In the genomic region with DNA sequence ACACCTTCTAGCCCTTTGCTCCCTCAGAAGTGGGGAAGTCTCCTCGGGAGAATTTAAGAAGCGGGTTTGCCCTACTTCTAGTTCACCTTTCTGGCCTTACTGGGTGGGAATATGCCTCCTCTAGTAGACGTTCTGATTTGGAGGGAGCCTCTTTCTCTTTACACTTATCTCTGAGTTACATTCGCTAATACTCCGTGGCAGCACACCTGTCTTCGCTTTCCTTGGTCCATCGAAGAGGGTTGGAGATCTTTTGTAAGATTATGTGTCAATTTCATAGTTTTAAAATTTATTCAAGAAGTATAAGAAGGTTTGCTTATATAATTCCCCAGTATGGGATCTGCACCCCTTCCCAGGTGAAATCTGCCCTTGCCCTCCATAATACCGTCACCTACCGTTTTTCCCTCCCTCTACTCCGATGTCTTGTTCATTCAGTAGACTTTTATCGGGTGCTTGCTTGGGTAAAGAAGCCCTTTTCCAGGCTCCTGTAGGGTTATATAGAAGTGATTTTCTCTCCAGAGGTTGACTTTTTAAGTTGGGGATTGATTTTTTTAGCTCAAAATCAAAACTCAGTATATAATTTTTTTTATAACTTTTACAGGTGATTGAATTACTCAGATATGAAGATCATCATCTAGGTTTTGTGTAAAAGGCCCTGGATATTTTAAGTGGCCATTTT, we compare ENCODE assay signal across 8 cellular contexts. TPM values are rescaled to one million over a fixed set of nuclear protein-coding genes. Genes with fewer than 3 reads are reported as not detected.
A peak's percentile ranks its signal among the peaks of the same experiment; 100 is the strongest.
DNase-seq lines count a peak whose midpoint lies in the region; ATAC-seq, FAIRE-seq and TF ChIP-seq lines count a peak whose summit lies in the region.

No MANE protein-coding gene starts in this region.

- no peak for FAIRE-seq in GM12892 (lab: Jason Lieb, UNC)

- intact Hi-C loops in ascending aorta (cut with DNase I) = loop anchor here (5.0 to 10.0 kb wide), 4 partner anchors 358 to 1870 kb away; partner anchors contain the start of genes DHX29, MAP3K1 and MTREX
- intact Hi-C loops in left lung (cut with DNase I) = no loop called here

- H3K27ac ChIP-seq in ascending aorta = peak overlapping the region; percentile 99
- peak overlapping the region; percentile 99 to 100 for H3K27ac ChIP-seq in left lung
- peak overlapping the region; percentile 99 for H3K27ac ChIP-seq in thymus (ENCODE audit: low read depth)

- in situ Hi-C loops in GM13976 (cut with MboI; ENCODE audit: low sequenced_read_pairs, unreplicated experiment) = no loop called here

- TF ChIP-seq CTCF in AG09309 (IDR thresholded peaks at IDR 0.05; ENCODE audit: control insufficient read depth, insufficient read depth, low read depth, low read length, missing control alignments) (no peak), ascending aorta (IDR thresholded peaks at IDR 0.05) (no peak), left lung (IDR thresholded peaks at IDR 0.05) (no peak), GM13976 (IDR thresholded peaks at IDR 0.05; ENCODE audit: borderline replicate concordance, control extremely low read depth, extremely low read depth, insufficient read depth, missing control alignments) (no peak)

- no peak for TF ChIP-seq POLR2A in GM12892 (IDR thresholded peaks at IDR 0.05; ENCODE audit: low read depth, low read length)

- no peaks in the 10 kb centered on the region for H3K36me3 ChIP-seq in ascending aorta
- H3K36me3 ChIP-seq in left lung = peaks cover 0 to 6% of the 10 kb centered on the region in 2 donors
- H3K36me3 ChIP-seq in thymus (ENCODE audit: control insufficient read depth, insufficient read depth) = peaks cover 6% of the 10 kb centered on the region

- H3K9me3 ChIP-seq in ascending aorta = no peaks in the 10 kb centered on the region
- H3K9me3 ChIP-seq in left lung = no peaks in the 10 kb centered on the region
- H3K9me3 ChIP-seq in thymus (ENCODE audit: control insufficient read depth) = no peaks in the 10 kb centered on the region

- peak overlapping the region; percentile 96 for H3K4me3 ChIP-seq in AG09309 (ENCODE audit: control insufficient read depth, low read depth, low read length)
- peak overlapping the region; percentile 83 to 99 for H3K4me3 ChIP-seq in ascending aorta
- H3K4me3 ChIP-seq in left lung = peak overlapping the region; percentile 62 to 91
- H3K4me3 ChIP-seq in thymus (ENCODE audit: low read length) = peak overlapping the region; percentile 95

- 1% methylated on average over 11 of the region's 11 CpGs for WGBS in thymus

- ATAC-seq in left lung (no peak), HG03159 (IDR thresholded peaks at IDR 0.05; ENCODE audit: unreplicated experiment) (no peak)

- H3K27me3 ChIP-seq in ascending aorta (no peaks in the 10 kb centered on the region), left lung (no peaks in the 10 kb centered on the region), thymus (ENCODE audit: control insufficient read depth, insufficient read depth) (no peaks in the 10 kb centered on the region)

- peaks cover 2 to 27% of the 10 kb centered on the region in 2 donors for H3K4me1 ChIP-seq in ascending aorta
- peaks cover 28 to 64% of the 10 kb centered on the region in 2 donors for H3K4me1 ChIP-seq in left lung
- H3K4me1 ChIP-seq in thymus (ENCODE audit: control insufficient read depth, insufficient read depth, low read length) = peaks cover 13% of the 10 kb centered on the region

- DNase-seq in AG09309 (ENCODE audit: low read depth) (no peak), HT1080 (ENCODE audit: low read depth) (peak; percentile 9), ascending aorta (ENCODE audit: low spot score in 2 of 2) (no peak), left lung (no peak), GM13976 (ENCODE audit: low spot score) (no peak), GM12892 (ENCODE audit: insufficient read length) (no peak)

RNA-seq across cellular contexts. Expression of gene GPBP1, which starts 1.1 kb away (rescaled TPM):
- total RNA-seq in HT1080 (2014; rRNA removed; shearing (Covaris generic)) = 40.5 and 40.8 TPM in 2 replicates
- polyA plus RNA-seq in HT1080 (2015; cell fraction: cytosol; rRNA removed) = 31.9 and 39.9 TPM in 2 replicates
- 72.9 and 77.3 TPM in 2 replicates for polyA plus RNA-seq in HT1080 (2015; cell fraction: nucleus; rRNA removed)
- 21.2 TPM for total RNA-seq in ascending aorta
- total RNA-seq in left lung = 10 to 100 TPM; 55.3 to 59.6 TPM
- polyA plus RNA-seq in thymus = 149 TPM
- polyA plus RNA-seq in GM12892 (2012; ENCODE audit: missing spikeins) = 61.1 TPM
